10 cellular contexts compared by ENCODE assay signal in the genomic region with DNA sequence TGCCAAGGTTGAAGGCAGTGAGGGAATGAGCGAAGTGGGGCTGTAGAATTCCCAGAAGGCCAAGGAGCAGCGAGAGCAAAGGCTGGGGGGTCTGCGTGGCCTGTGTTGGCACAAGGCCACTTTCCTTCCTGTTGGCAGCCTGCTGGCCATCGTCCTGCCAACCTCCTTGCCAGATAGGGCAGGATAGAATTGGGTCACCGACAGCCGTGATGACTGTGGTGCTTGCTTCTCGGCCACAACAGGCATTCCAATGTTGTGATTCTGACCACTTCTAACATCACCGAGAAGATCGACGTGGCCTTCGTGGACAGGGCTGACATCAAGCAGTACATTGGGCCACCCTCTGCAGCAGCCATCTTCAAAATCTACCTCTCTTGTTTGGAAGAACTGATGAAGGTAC. TPM values are rescaled to one million over a fixed set of nuclear protein-coding genes. Genes with fewer than 3 reads are reported as not detected.
A peak's percentile ranks its signal among the peaks of the same experiment; 100 is the strongest.
DNase-seq lines count a peak whose midpoint lies in the region; FAIRE-seq and TF ChIP-seq lines count a peak whose summit lies in the region.
"Had no signal": no experiment of that assay in that cellular context is flagged by ENCODE, and none has a peak within 500 bp of the region (broad histone marks: within the 10 kb centered on the region; RNA-seq: fewer than 3 reads in every experiment).

No MANE protein-coding gene starts in this region.

- no peak overlapping the region for H4K12ac ChIP-seq in trophoblast cell (ENCODE audit: low read depth, low read length)

- H3K79me2 ChIP-seq in trophoblast cell (ENCODE audit: control insufficient read depth, insufficient read depth, low read length, poor library complexity) = no peaks in the 10 kb centered on the region

- intact Hi-C loops in A673 (cut with micrococcal nuclease; ENCODE audit: unreplicated experiment) = no loop called here

- no peak overlapping the region for H2BK12ac ChIP-seq in trophoblast cell (ENCODE audit: low read length)

- CTCF ChIA-PET in RWPE1 (lab: Yijun Ruan, JAX) = interaction anchor here (2.0 kb wide), 1 partner anchor 262 kb away, joined by 9 read pairs; no protein-coding TSS in a partner anchor
- CTCF ChIA-PET in A673 (lab: Charles Lee) = no interaction called here

- BruUV-seq in A673 (replicated peaks; lab: Mats Ljungman, UMichigan) = no TSS peak

- no peak overlapping the region for H2BK5ac ChIP-seq in trophoblast cell (ENCODE audit: low read depth, low read length, poor library complexity)

- no peak overlapping the region for H3K4me2 ChIP-seq in trophoblast cell (ENCODE audit: low read length)

- POLR2A ChIA-PET in RWPE1 (lab: Yijun Ruan, JAX; ENCODE audit: low non-redundant PET) = no interaction called here
- POLR2A ChIA-PET in A673 (lab: Charles Lee; ENCODE audit: low non-redundant PET) = interaction anchor here (0.6 kb wide), 1 partner anchor 571 kb away, joined by 3 read pairs; no protein-coding TSS in a partner anchor

- WGBS in trophoblast cell (ENCODE audit: extremely low coverage, insufficient coverage, insufficient read length) = no CpG with 5 or more reads among the region's 11 CpGs

- H3K14ac ChIP-seq in trophoblast cell (ENCODE audit: low read length) = no peak overlapping the region

- peaks cover 12% of the 10 kb centered on the region for H3K36me3 Mint-ChIP-seq in progenitor cell of endocrine pancreas (ENCODE audit: insufficient read depth)

- no peak overlapping the region for H4K8ac ChIP-seq in trophoblast cell (ENCODE audit: low read depth, low read length)

- H3K9me3 ChIP-seq in effector memory CD4-positive, alpha-beta T cell (ENCODE audit: control insufficient read depth, low read length) = no peaks in the 10 kb centered on the region
- H3K9me3 ChIP-seq in trophoblast cell (ENCODE audit: insufficient read depth, low read depth, low read length) (peaks cover 5% of the 10 kb centered on the region), A673 (ENCODE audit: low read depth, low read length, poor library complexity, severe bottlenecking) (no peaks in the 10 kb centered on the region)

- no peaks in the 10 kb centered on the region for H3K9me3 Mint-ChIP-seq in progenitor cell of endocrine pancreas (ENCODE audit: low read depth)
- H3K9me3 Mint-ChIP-seq: mesothelial cell of epicardium; T-helper 2 cell treated with Interferon-gamma antibody and Interleukin-4, amounts not matched to agents 5 μg/mL and 100 μg/mL, for 36 hours had no signal

- H3K27ac ChIP-seq in RWPE1 = peak overlapping the region; percentile 92
- H3K27ac ChIP-seq in effector memory CD4-positive, alpha-beta T cell (ENCODE audit: insufficient read depth, low read length, poor library complexity, severe bottlenecking) = peak overlapping the region; percentile 49
- no peak overlapping the region for H3K27ac ChIP-seq in trophoblast cell (ENCODE audit: low read depth, low read length)
- no peak overlapping the region for H3K27ac ChIP-seq in A673 (ENCODE audit: low read depth, low read length, poor library complexity, severe bottlenecking)

- H3K4ac ChIP-seq in trophoblast cell (ENCODE audit: low read depth, low read length) = no peak overlapping the region

- no peak overlapping the region for H2BK120ac ChIP-seq in trophoblast cell (ENCODE audit: insufficient read depth, low read length, poor library complexity)

- no peak overlapping the region for H3K9ac ChIP-seq in trophoblast cell (ENCODE audit: low read length)

- H3K4me3 Mint-ChIP-seq in progenitor cell of endocrine pancreas (ENCODE audit: low read depth) = no peak overlapping the region
- H3K4me3 Mint-ChIP-seq: mesothelial cell of epicardium; T-helper 2 cell treated with Interferon-gamma antibody and Interleukin-4, amounts not matched to agents 5 μg/mL and 100 μg/mL, for 36 hours had no signal

- no peak overlapping the region for H2AFZ ChIP-seq in trophoblast cell (ENCODE audit: insufficient read depth, low read length, poor library complexity)

- no peak overlapping the region for H4K91ac ChIP-seq in trophoblast cell (ENCODE audit: low read depth, low read length)

- H3K4me1 Mint-ChIP-seq in progenitor cell of endocrine pancreas (ENCODE audit: low read depth) = no peaks in the 10 kb centered on the region
- H3K4me1 Mint-ChIP-seq: mesothelial cell of epicardium had no signal

- H3K79me1 ChIP-seq in trophoblast cell (ENCODE audit: low read length) = no peaks in the 10 kb centered on the region

- no peaks in the 10 kb centered on the region for H3K27me3 ChIP-seq in effector memory CD4-positive, alpha-beta T cell (replicated peaks; ENCODE audit: control insufficient read depth, insufficient read depth, low read length, poor library complexity, severe bottlenecking)
- H3K27me3 ChIP-seq in trophoblast cell (ENCODE audit: insufficient read depth, low read length) (no peaks in the 10 kb centered on the region), A673 (replicated peaks; ENCODE audit: insufficient read depth, low read depth, low read length, poor library complexity) (no peaks in the 10 kb centered on the region)

- H3K4me3 ChIP-seq in effector memory CD4-positive, alpha-beta T cell (ENCODE audit: insufficient read depth, low read depth, low read length, poor library complexity, severe bottlenecking) = no peak overlapping the region
- H3K4me3 ChIP-seq in trophoblast cell (ENCODE audit: low read depth, low read length) = no peak overlapping the region
- no peak overlapping the region for H3K4me3 ChIP-seq in A673 (ENCODE audit: low read depth, low read length, poor library complexity, severe bottlenecking)

- no peaks in the 10 kb centered on the region for H3K36me3 ChIP-seq in effector memory CD4-positive, alpha-beta T cell (ENCODE audit: control insufficient read depth, insufficient read depth, low read length)
- H3K36me3 ChIP-seq in trophoblast cell (ENCODE audit: control insufficient read depth in 1 of 2, insufficient read depth in 2 of 2, low read length in 2 of 2) (peaks cover 61 to 68% of the 10 kb centered on the region in 2 experiments), A673 (ENCODE audit: insufficient read depth, low read length, poor library complexity, severe bottlenecking) (peaks cover 54% of the 10 kb centered on the region)

- no peak overlapping the region for H2AK5ac ChIP-seq in trophoblast cell (ENCODE audit: low read length)

- H3K27me3 Mint-ChIP-seq in progenitor cell of endocrine pancreas = no peaks in the 10 kb centered on the region

- H3K23ac ChIP-seq in trophoblast cell (ENCODE audit: low read length) = no peak overlapping the region

- DNase-seq in HCEC 1CT = peak; percentile 64
- peak; percentile 30 for DNase-seq in RWPE1 (ENCODE audit: low spot score)
- DNase-seq in effector memory CD4-positive, alpha-beta T cell = no peak
- peak; percentile 21 to 33 for DNase-seq in trophoblast cell
- DNase-seq in A673 (ENCODE audit: low spot score) = no peak
- DNase-seq in GM19239 (ENCODE audit: insufficient read length, low spot score) = no peak
- no peak for DNase-seq in progenitor cell of endocrine pancreas (ENCODE audit: low spot score, unreplicated experiment)
- DNase-seq: NCI-H146 had no signal

- TF ChIP-seq CTCF in RWPE1 (conservative IDR thresholded peaks at IDR 0.05; ENCODE audit: low read depth) (no peak), A673 (conservative IDR thresholded peaks at IDR 0.05; ENCODE audit: low read depth, low read length) (no peak), progenitor cell of endocrine pancreas (IDR thresholded peaks at IDR 0.05; ENCODE audit: unreplicated experiment) (no peak)

- no peak for FAIRE-seq in GM19239 (lab: Jason Lieb, UNC)

- no peaks in the 10 kb centered on the region for H3K4me1 ChIP-seq in effector memory CD4-positive, alpha-beta T cell (ENCODE audit: control insufficient read depth, insufficient read depth, low read length, poor library complexity, severe bottlenecking)
- H3K4me1 ChIP-seq in trophoblast cell (ENCODE audit: control insufficient read depth in 1 of 2, insufficient read depth in 2 of 2, low read length in 2 of 2) (no peaks in the 10 kb centered on the region), A673 (ENCODE audit: insufficient read depth, low read length, poor library complexity, severe bottlenecking) (no peaks in the 10 kb centered on the region)

- no peak overlapping the region for H3K18ac ChIP-seq in trophoblast cell (ENCODE audit: low read length)

- no peak overlapping the region for H3K27ac Mint-ChIP-seq in progenitor cell of endocrine pancreas
- H3K27ac Mint-ChIP-seq: mesothelial cell of epicardium had no signal

RNA-seq across cellular contexts. Expression of gene TRIP13, which starts 18.9 kb away (rescaled TPM):
- polyA plus RNA-seq in trophoblast cell (2013) = 21.5 and 22.0 TPM in 2 replicates
- total RNA-seq in A673 (2021) (64.6 and 69.1 TPM in 2 replicates), progenitor cell of endocrine pancreas (11.9 and 13.5 TPM in 2 replicates)

RNA-seq across cellular contexts. Expression of gene BRD9, which starts 19.0 kb away (rescaled TPM):
- 22.7 and 23.8 TPM in 2 replicates for polyA plus RNA-seq in trophoblast cell (2013)
- total RNA-seq in A673 (2021) (73.7 and 76.5 TPM in 2 replicates), progenitor cell of endocrine pancreas (69.0 and 69.2 TPM in 2 replicates)

Comparison
In these comparisons a context has a peak if more than half of its experiments do, and no peak if none do; other contexts are left out.
1. DNase-seq: peak in HCEC 1CT (single experiment), RWPE1 (single experiment) and trophoblast cell (2 of 2); none in effector memory CD4-positive, alpha-beta T cell (0 of 3), A673 (single experiment), GM19239 (single experiment) and progenitor cell of endocrine pancreas (single experiment).
2. H3K27ac ChIP-seq: peak in RWPE1 (single experiment) and effector memory CD4-positive, alpha-beta T cell (single experiment); none in trophoblast cell (single experiment) and A673 (single experiment).